Comparison of ENCODE assay signal across 34 cellular contexts in the genomic region with DNA sequence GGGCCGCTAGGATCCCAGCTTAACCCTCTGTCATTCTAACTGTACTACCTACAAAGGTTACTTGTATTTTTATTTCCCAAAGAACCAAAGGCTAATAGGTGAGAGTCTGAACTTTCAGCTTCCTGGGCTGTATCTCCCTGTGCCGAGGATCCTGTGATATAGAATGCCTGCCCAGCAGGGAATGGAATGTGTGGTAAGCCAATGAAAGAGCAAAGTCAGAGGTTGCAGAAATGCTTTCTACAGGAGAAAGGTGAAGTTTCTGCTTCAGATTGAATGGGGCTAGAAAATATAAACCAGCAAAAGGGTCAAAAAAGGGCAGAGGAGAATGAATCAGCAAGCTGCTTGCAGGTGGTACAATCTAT.
DNase-seq lines count a peak whose midpoint lies in the region; ATAC-seq and TF ChIP-seq lines count a peak whose summit lies in the region.
"Had no signal": no experiment of that assay in that cellular context is flagged by ENCODE, and none has a peak within 500 bp of the region (broad histone marks: within the 10 kb centered on the region; RNA-seq: fewer than 3 reads in every experiment).

No MANE protein-coding gene starts in this region.

- H2AFZ ChIP-seq in neural progenitor cell (replicated peaks) = no peak overlapping the region

- H3K9ac ChIP-seq in iPS-18a (ENCODE audit: low read length) = peak overlapping the region; percentile 9
- no peak overlapping the region for H3K9ac ChIP-seq in neural progenitor cell

- peaks cover 38% of the 10 kb centered on the region for H4K20me1 ChIP-seq in neural progenitor cell (ENCODE audit: low read depth)

- no peak overlapping the region for H3K27ac Mint-ChIP-seq in neural progenitor cell
- H3K27ac Mint-ChIP-seq: activated naive CD8-positive, alpha-beta T cell treated with anti-CD3 and anti-CD28 coated beads, Interleukin-2, amount 10 ng/mL, durations not matched to agents 7 days and 5 days; naive B cell; stimulated activated naive CD8-positive, alpha-beta T cell treated with anti-CD3 and anti-CD28 coated beads, Interleukin-15, amount 100 ng/mL, for 72 hours had no signal

- peaks cover 15% of the 10 kb centered on the region for H3F3A ChIP-seq in neural progenitor cell (ENCODE audit: low read depth)

- H3K4me3 ChIP-seq in cardiac muscle cell = no peak overlapping the region
- no peak overlapping the region for H3K4me3 ChIP-seq in heart right ventricle
- H3K4me3 ChIP-seq in iPS-18a (ENCODE audit: low read length) = no peak overlapping the region
- H3K4me3 ChIP-seq in neural progenitor cell = no peak overlapping the region
- H3K4me3 ChIP-seq in tibial artery = no peak overlapping the region
- H3K4me3 ChIP-seq: body of pancreas, psoas muscle, sigmoid colon, SJCRH30, thyroid gland, vagina had no signal

- peaks cover 2% of the 10 kb centered on the region for H3K9me3 Mint-ChIP-seq in neural progenitor cell
- H3K9me3 Mint-ChIP-seq: activated naive CD8-positive, alpha-beta T cell treated with anti-CD3 and anti-CD28 coated beads, Interleukin-2, amount 10 ng/mL, durations not matched to agents 7 days and 5 days; activated T-cell treated with anti-CD3 and anti-CD28 coated beads, Interleukin-2, amount 50 U/mL, for 4 hours; naive B cell; stimulated activated naive CD8-positive, alpha-beta T cell treated with anti-CD3 and anti-CD28 coated beads, Interleukin-15, amount 100 ng/mL, for 72 hours had no signal

- peak overlapping the region; percentile 42 for H3K4me2 ChIP-seq in neural progenitor cell

- DNase-seq in cardiac muscle cell (ENCODE audit: low read depth in 1 of 2, low spot score in 1 of 2) = peak in 1 of 2 donors; percentile 58
- no peak for DNase-seq in heart right ventricle
- DNase-seq in astrocyte of the hippocampus (ENCODE audit: low read depth, low spot score) = peak; percentile 55
- DNase-seq in neural progenitor cell (ENCODE audit: low spot score) = peak; percentile 60
- DNase-seq in tibial artery = no peak
- no peak for DNase-seq in GOT3 (lab: John Stamatoyannopoulos, UW)
- DNase-seq: activated CD4-positive, CD25-positive, alpha-beta regulatory T cell; activated gamma-delta T cell treated with Interleukin-2 at 50 U/mL for 16 hours; activated naive CD8-positive, alpha-beta T cell treated with anti-CD3 and anti-CD28 coated beads, Interleukin-2, amount 10 ng/mL, durations not matched to agents 7 days and 5 days; activated T-cell treated with anti-CD3 and anti-CD28 coated beads, Interleukin-2, amount 50 U/mL, for 4 hours; body of pancreas; COR-L47; dermis blood vessel endothelial cell; DMS53; foreskin melanocyte; midbrain; naive B cell; NCI-H1048; NCI-H1694; NCI-H446 treated with DMSO at 0.1 percent for 48 hours; nucleus accumbens; psoas muscle; RPMI8226; sigmoid colon; SJCRH30; stimulated activated CD4-positive, alpha-beta T cell treated with anti-CD3 and anti-CD28 coated beads, Interleukin-12 subunit alpha, Interleukin-12 subunit beta, amount 100 ng/mL, for 4 hours; stimulated activated CD4-positive, alpha-beta T cell treated with anti-CD3 and anti-CD28 coated beads, Interleukin-2, amount 100 ng/mL, for 48 hours; stimulated activated naive CD8-positive, alpha-beta T cell treated with anti-CD3 and anti-CD28 coated beads, Interleukin-15, amount 100 ng/mL, for 72 hours; thyroid gland had no signal

- no peak for ATAC-seq in heart right ventricle
- ATAC-seq in GM19467 (IDR thresholded peaks at IDR 0.05; ENCODE audit: unreplicated experiment) = no peak
- ATAC-seq: activated T-cell treated with anti-CD3 and anti-CD28 coated beads, Interleukin-2, amount 50 U/mL, for 4 hours; body of pancreas; psoas muscle; stimulated activated naive CD8-positive, alpha-beta T cell treated with anti-CD3 and anti-CD28 coated beads, Interleukin-15, amount 100 ng/mL, for 72 hours had no signal

- WGBS in heart right ventricle, 2 donors = 64 to 66% methylated on average over 2 of the region's 2 CpGs

- H3K27me3 Mint-ChIP-seq in neural progenitor cell (ENCODE audit: insufficient read depth, low read depth) = no peaks in the 10 kb centered on the region
- H3K27me3 Mint-ChIP-seq: stimulated activated naive CD8-positive, alpha-beta T cell treated with anti-CD3 and anti-CD28 coated beads, Interleukin-15, amount 100 ng/mL, for 72 hours had no signal

- TF ChIP-seq CTCF in cardiac muscle cell (IDR thresholded peaks at IDR 0.05; ENCODE audit: low read depth, low read length) (no peak), heart right ventricle (IDR thresholded peaks at IDR 0.05) (no peak), neural progenitor cell (IDR thresholded peaks at IDR 0.05) (no peak), tibial artery (IDR thresholded peaks at IDR 0.05) (no peak)

- H3K36me3 Mint-ChIP-seq in neural progenitor cell = peaks cover 48% of the 10 kb centered on the region
- H3K36me3 Mint-ChIP-seq: activated naive CD8-positive, alpha-beta T cell treated with anti-CD3 and anti-CD28 coated beads, Interleukin-2, amount 10 ng/mL, durations not matched to agents 7 days and 5 days; naive B cell had no signal

- peak overlapping the region; percentile 49 for H3K27ac ChIP-seq in cardiac muscle cell
- no peak overlapping the region for H3K27ac ChIP-seq in heart right ventricle
- H3K27ac ChIP-seq in iPS-18a (ENCODE audit: low read length) = peak overlapping the region; percentile 3
- no peak overlapping the region for H3K27ac ChIP-seq in neural progenitor cell
- no peak overlapping the region for H3K27ac ChIP-seq in tibial artery
- H3K27ac ChIP-seq: body of pancreas, C4-2B, HL-60, psoas muscle, sigmoid colon, SJCRH30, thyroid gland, vagina had no signal

- intact Hi-C loops in heart right ventricle (cut with DNase I) = no loop called here
- intact Hi-C loops in tibial artery (cut with DNase I; ENCODE audit: low total_unique reads) = no loop called here

- H3K79me2 ChIP-seq in neural progenitor cell (ENCODE audit: low read depth) = no peaks in the 10 kb centered on the region

- H3K9me3 ChIP-seq in cardiac muscle cell (ENCODE audit: low read depth) = no peaks in the 10 kb centered on the region
- no peaks in the 10 kb centered on the region for H3K9me3 ChIP-seq in heart right ventricle
- H3K9me3 ChIP-seq in iPS-18a (ENCODE audit: control insufficient read depth, low read depth, low read length) = no peaks in the 10 kb centered on the region
- no peaks in the 10 kb centered on the region for H3K9me3 ChIP-seq in neural progenitor cell (ENCODE audit: low read depth)
- H3K9me3 ChIP-seq in tibial artery = no peaks in the 10 kb centered on the region
- H3K9me3 ChIP-seq: body of pancreas, psoas muscle, sigmoid colon, SJCRH30, thyroid gland, vagina had no signal

- H3K4me1 Mint-ChIP-seq in neural progenitor cell = peaks cover 31% of the 10 kb centered on the region
- H3K4me1 Mint-ChIP-seq: activated naive CD8-positive, alpha-beta T cell treated with anti-CD3 and anti-CD28 coated beads, Interleukin-2, amount 10 ng/mL, durations not matched to agents 7 days and 5 days; naive B cell; stimulated activated naive CD8-positive, alpha-beta T cell treated with anti-CD3 and anti-CD28 coated beads, Interleukin-15, amount 100 ng/mL, for 72 hours had no signal

- H3K4me1 ChIP-seq in cardiac muscle cell (ENCODE audit: low read depth) (peaks cover 7% of the 10 kb centered on the region), heart right ventricle (no peaks in the 10 kb centered on the region), iPS-18a (ENCODE audit: control insufficient read depth, low read depth, low read length) (peaks cover 38% of the 10 kb centered on the region), neural progenitor cell (peaks cover 16% of the 10 kb centered on the region), tibial artery (no peaks in the 10 kb centered on the region)
- H3K4me1 ChIP-seq: body of pancreas, psoas muscle, SJCRH30, thyroid gland, vagina had no signal

- no peak overlapping the region for H3K4me3 Mint-ChIP-seq in neural progenitor cell
- H3K4me3 Mint-ChIP-seq: activated naive CD8-positive, alpha-beta T cell treated with anti-CD3 and anti-CD28 coated beads, Interleukin-2, amount 10 ng/mL, durations not matched to agents 7 days and 5 days; activated T-cell treated with anti-CD3 and anti-CD28 coated beads, Interleukin-2, amount 50 U/mL, for 4 hours; naive B cell; stimulated activated naive CD8-positive, alpha-beta T cell treated with anti-CD3 and anti-CD28 coated beads, Interleukin-15, amount 100 ng/mL, for 72 hours had no signal

- H3K36me3 ChIP-seq in cardiac muscle cell (peaks cover 4% of the 10 kb centered on the region), heart right ventricle (peaks cover 0 to 4% (median 0%) of the 10 kb centered on the region in 9 donors), iPS-18a (ENCODE audit: control insufficient read depth, low read depth, low read length) (peaks cover 21% of the 10 kb centered on the region), neural progenitor cell (no peaks in the 10 kb centered on the region), tibial artery (no peaks in the 10 kb centered on the region)
- H3K36me3 ChIP-seq: SJCRH30, vagina had no signal

- H3K27me3 ChIP-seq in cardiac muscle cell (no peaks in the 10 kb centered on the region), heart right ventricle (no peaks in the 10 kb centered on the region), iPS-18a (ENCODE audit: control insufficient read depth, insufficient read depth, low read length) (no peaks in the 10 kb centered on the region), neural progenitor cell (no peaks in the 10 kb centered on the region), tibial artery (no peaks in the 10 kb centered on the region)
- H3K27me3 ChIP-seq: body of pancreas, sigmoid colon, SJCRH30, thyroid gland, vagina had no signal

Comparison
In these comparisons a context has a peak if more than half of its experiments do, and no peak if none do; other contexts are left out.
1. H3K27ac ChIP-seq: peak in cardiac muscle cell (single experiment) and iPS-18a (single experiment); none in heart right ventricle (0 of 10), neural progenitor cell (single experiment) and tibial artery (0 of 2).
2. DNase-seq: peak in astrocyte of the hippocampus (single experiment) and neural progenitor cell (single experiment); none in heart right ventricle (0 of 2), tibial artery (0 of 2) and GOT3 (single experiment).